ENCODE assay signal across 9 cellular contexts in genomic region chr3:187808466-187809291, GRCh38.
DNase-seq lines count a peak whose midpoint lies in the region; ATAC-seq and TF ChIP-seq lines count a peak whose summit lies in the region.
"Had no signal": no experiment of that assay in that cellular context is flagged by ENCODE, and none has a peak within 500 bp of the region (broad histone marks: within the 10 kb centered on the region; RNA-seq: fewer than 3 reads in every experiment).

No MANE protein-coding gene starts in this region.

- peaks cover 5% of the 10 kb centered on the region for H3K4me1 Mint-ChIP-seq in endothelial cell (ENCODE audit: unreplicated experiment)
- peaks cover 32% of the 10 kb centered on the region for H3K4me1 Mint-ChIP-seq in stimulated activated memory B cell treated with anti-CD40 and anti-IgM and Interleukin-4, amounts not matched to agents 10 μg/mL and 1 μg/mL and 100 μg/mL, for 72 hours

- H3K4me1 ChIP-seq in PC-9 (replicated peaks; ENCODE audit: insufficient read depth) (peaks cover 58% of the 10 kb centered on the region), iPS-20b (ENCODE audit: insufficient read depth, low read length) (0 out of 2 replicates have a peak, but pooled peaks cover 2% of the 10 kb centered on the region), smooth muscle cell (ENCODE audit: low read depth) (no peaks in the 10 kb centered on the region)

- CTCF ChIA-PET in PC-9 (lab: Charles Lee): interaction anchor here (0.7 to 1.0 kb wide), 2 partner anchors 60 to 1464 kb away, joined by 3 read pairs; no protein-coding TSS in a partner anchor

- H3K4me3 Mint-ChIP-seq in endothelial cell (ENCODE audit: unreplicated experiment): no peak overlapping the region
- H3K4me3 Mint-ChIP-seq in stimulated activated memory B cell treated with anti-CD40 and anti-IgM and Interleukin-4, amounts not matched to agents 10 μg/mL and 1 μg/mL and 100 μg/mL, for 72 hours: no peak overlapping the region

- DNase-seq in LNCaP clone FGC (ENCODE audit: low read depth) (peak; percentile 81), PC-9 (peak; percentile 41 to 100), smooth muscle cell (lab: John Stamatoyannopoulos, UW; ENCODE audit: unreplicated experiment) (no peak), endothelial cell (ENCODE audit: low spot score) (no peak), D341Med (ENCODE audit: low spot score) (no peak)
- DNase-seq: heart left ventricle had no signal

- H3K9me2 ChIP-seq in PC-9 (ENCODE audit: insufficient read depth): no peaks in the 10 kb centered on the region

- POLR2A ChIA-PET in PC-9 (lab: Charles Lee; ENCODE audit: unreplicated experiment): no interaction called here

- intact Hi-C loops in PC-9 (cut with micrococcal nuclease; ENCODE audit: unreplicated experiment): loop anchor here (2.0 kb wide), 1 partner anchor 58 kb away; no protein-coding TSS in a partner anchor

- H3K4me3 ChIP-seq in LNCaP clone FGC (ENCODE audit: low read depth, low read length): peak overlapping the region; percentile 34
- peak overlapping the region; percentile 47 for H3K4me3 ChIP-seq in PC-9
- H3K4me3 ChIP-seq in iPS-20b (ENCODE audit: low read length): no peak overlapping the region
- H3K4me3 ChIP-seq in smooth muscle cell: peak overlapping the region; percentile 8
- H3K4me3 ChIP-seq: cardiac muscle cell, heart left ventricle had no signal

- no peak overlapping the region for H3K27ac Mint-ChIP-seq in endothelial cell (ENCODE audit: unreplicated experiment)
- H3K27ac Mint-ChIP-seq in stimulated activated memory B cell treated with anti-CD40 and anti-IgM and Interleukin-4, amounts not matched to agents 10 μg/mL and 1 μg/mL and 100 μg/mL, for 72 hours: no peak overlapping the region

- H3K9me3 ChIP-seq in PC-9 (ENCODE audit: insufficient read depth, low read depth) (no peaks in the 10 kb centered on the region; the same call in 1 of the 2 replicates), iPS-20b (ENCODE audit: insufficient read depth, low read depth, low read length) (peaks cover 3% of the 10 kb centered on the region; the same call in 1 of the 2 replicates), smooth muscle cell (replicated peaks; ENCODE audit: low read depth) (no peaks in the 10 kb centered on the region)
- H3K9me3 ChIP-seq: heart left ventricle had no signal

- H3K9ac ChIP-seq in iPS-20b (ENCODE audit: low read depth, low read length) (peak overlapping the region; percentile 5; the same call in 1 of the 2 replicates), smooth muscle cell (ENCODE audit: low read depth) (no peak overlapping the region)

- H3K79me2 ChIP-seq in PC-9 (ENCODE audit: low read depth): no peaks in the 10 kb centered on the region
- no peaks in the 10 kb centered on the region for H3K79me2 ChIP-seq in smooth muscle cell (ENCODE audit: low read depth)

- ATAC-seq in stimulated activated memory B cell treated with anti-CD40 and anti-IgM and Interleukin-4, amounts not matched to agents 10 μg/mL and 1 μg/mL and 100 μg/mL, for 72 hours: no peak
- ATAC-seq: heart left ventricle had no signal

- H3K27ac ChIP-seq in PC-9 (peak overlapping the region; percentile 87), iPS-20b (ENCODE audit: low read length) (no peak overlapping the region), smooth muscle cell (ENCODE audit: low read depth) (no peak overlapping the region)
- H3K27ac ChIP-seq: cardiac muscle cell, heart left ventricle had no signal

- no peaks in the 10 kb centered on the region for H3K9me3 Mint-ChIP-seq in endothelial cell (ENCODE audit: unreplicated experiment)
- peaks cover 8% of the 10 kb centered on the region for H3K9me3 Mint-ChIP-seq in stimulated activated memory B cell treated with anti-CD40 and anti-IgM and Interleukin-4, amounts not matched to agents 10 μg/mL and 1 μg/mL and 100 μg/mL, for 72 hours

- peaks cover 2% of the 10 kb centered on the region for H3K27me3 Mint-ChIP-seq in endothelial cell (ENCODE audit: unreplicated experiment)
- H3K27me3 Mint-ChIP-seq in stimulated activated memory B cell treated with anti-CD40 and anti-IgM and Interleukin-4, amounts not matched to agents 10 μg/mL and 1 μg/mL and 100 μg/mL, for 72 hours: peaks cover 12% of the 10 kb centered on the region

- TF ChIP-seq CTCF in LNCaP clone FGC (IDR thresholded peaks at IDR 0.05; ENCODE audit: control insufficient read depth, extremely low read depth, insufficient read depth) (no peak), PC-9 (conservative IDR thresholded peaks at IDR 0.05) (0 out of 2 replicates have a peak, but pooled peaks have one; percentile 11), smooth muscle cell (IDR thresholded peaks at IDR 0.05; ENCODE audit: borderline replicate concordance, insufficient read depth, poor library complexity, severe bottlenecking) (no peak), endothelial cell (IDR thresholded peaks at IDR 0.05; ENCODE audit: unreplicated experiment) (no peak)

- H4K20me1 ChIP-seq in PC-9 (ENCODE audit: insufficient read depth) (no peaks in the 10 kb centered on the region), smooth muscle cell (ENCODE audit: low read depth) (no peaks in the 10 kb centered on the region)

- no peaks in the 10 kb centered on the region for H3K36me3 Mint-ChIP-seq in endothelial cell (ENCODE audit: low read depth, unreplicated experiment)
- H3K36me3 Mint-ChIP-seq in stimulated activated memory B cell treated with anti-CD40 and anti-IgM and Interleukin-4, amounts not matched to agents 10 μg/mL and 1 μg/mL and 100 μg/mL, for 72 hours: peaks cover 9% of the 10 kb centered on the region

- WGBS in smooth muscle cell (ENCODE audit: low lambda C conversion rate): 84% methylated on average over 12 of the region's 12 CpGs

- H3K4me2 ChIP-seq in PC-9 (peak overlapping the region; percentile 81), smooth muscle cell (no peak overlapping the region)

- no TSS peak for BruUV-seq in PC-9 (replicated peaks; lab: Mats Ljungman, UMichigan)

- peaks cover 40% of the 10 kb centered on the region for H3F3A ChIP-seq in PC-9 (ENCODE audit: insufficient read depth, low read depth)
- no peaks in the 10 kb centered on the region for H3F3A ChIP-seq in smooth muscle cell (ENCODE audit: low read depth)

- H3K27me3 ChIP-seq in PC-9 (ENCODE audit: insufficient read depth, low read depth): no peaks in the 10 kb centered on the region
- H3K27me3 ChIP-seq in iPS-20b (ENCODE audit: insufficient read depth, low read length): no peaks in the 10 kb centered on the region
- H3K27me3 ChIP-seq in smooth muscle cell (ENCODE audit: low read depth): no peaks in the 10 kb centered on the region
- H3K27me3 ChIP-seq: cardiac muscle cell, heart left ventricle had no signal

- no peaks in the 10 kb centered on the region for H3K36me3 ChIP-seq in PC-9 (ENCODE audit: low read depth)
- H3K36me3 ChIP-seq in iPS-20b (ENCODE audit: insufficient read depth, low read depth, low read length): no peaks in the 10 kb centered on the region
- no peaks in the 10 kb centered on the region for H3K36me3 ChIP-seq in smooth muscle cell (ENCODE audit: low read depth)
- H3K36me3 ChIP-seq: cardiac muscle cell, heart left ventricle had no signal

- H2AFZ ChIP-seq in PC-9: peak overlapping the region; percentile 74
- no peak overlapping the region for H2AFZ ChIP-seq in smooth muscle cell (ENCODE audit: low read depth)

Comparison
In these comparisons a context has a peak if more than half of its experiments do, and no peak if none do; other contexts are left out.
1. DNase-seq: peak in LNCaP clone FGC (single experiment) and PC-9 (2 of 2); none in smooth muscle cell (single experiment), endothelial cell (single experiment) and D341Med (single experiment).